9 cellular contexts compared by ENCODE assay signal in the genomic region with DNA sequence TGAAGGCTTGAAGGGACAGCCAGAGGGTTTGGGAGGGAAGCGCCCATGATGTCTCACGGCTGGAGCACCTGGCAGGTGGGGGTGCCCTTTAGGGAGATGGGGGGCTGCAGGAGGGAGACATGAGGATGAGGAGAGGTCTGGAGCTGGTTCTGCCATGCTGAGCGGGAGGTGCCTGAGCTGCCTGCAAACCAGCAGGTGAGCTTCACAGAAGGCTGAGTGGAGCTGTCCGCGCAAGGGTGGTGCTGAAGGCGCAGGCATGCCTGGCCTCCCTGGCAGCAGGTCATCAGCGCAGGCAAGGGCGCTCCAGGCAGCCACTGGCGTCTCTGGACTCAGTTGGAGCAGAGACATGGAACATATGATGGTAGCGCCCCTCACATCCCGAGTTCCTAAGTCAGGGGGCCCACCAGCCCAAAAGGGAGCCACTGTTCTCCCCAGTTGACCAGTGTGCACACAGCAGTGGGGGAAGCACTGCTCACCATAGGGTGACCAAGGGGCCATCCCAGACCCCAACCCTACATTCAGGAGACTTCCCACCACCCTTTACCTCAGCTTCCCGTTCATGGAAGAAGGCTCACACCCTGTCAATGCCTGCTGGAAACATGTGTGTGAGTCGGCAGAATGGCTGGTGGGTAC. TPM values are rescaled to one million over a fixed set of nuclear protein-coding genes. Genes with fewer than 3 reads are reported as not detected.
DNase-seq lines count a peak whose midpoint lies in the region; ATAC-seq, FAIRE-seq and TF ChIP-seq lines count a peak whose summit lies in the region.
"Had no signal": no experiment of that assay in that cellular context is flagged by ENCODE, and none has a peak within 500 bp of the region (broad histone marks: within the 10 kb centered on the region; RNA-seq: fewer than 3 reads in every experiment).

No MANE protein-coding gene starts in this region.

- CTCF ChIA-PET in A549 (lab: Yijun Ruan, JAX) = interaction anchor here (1.1 to 1.4 kb wide), 3 partner anchors 9 to 27 kb away, joined by 3 to 5 read pairs (median 3); no protein-coding TSS in a partner anchor
- CTCF ChIA-PET in CD4-positive, alpha-beta T cell (lab: Charles Lee) = no interaction called here

- H3K9me3 ChIP-seq in A549 = no peaks in the 10 kb centered on the region
- H3K9me3 ChIP-seq in adrenal gland (replicated peaks in 1 of 3) = peaks cover 0 to 6% (median 0%) of the 10 kb centered on the region in 3 donors
- H3K9me3 ChIP-seq in CD4-positive, alpha-beta T cell (ENCODE audit: control insufficient read depth, low read length) = peaks cover 21% of the 10 kb centered on the region

- TF ChIP-seq POLR2A in A549 (IDR thresholded peaks at IDR 0.05; ENCODE audit: low read length) (no peak), adrenal gland (IDR thresholded peaks at IDR 0.05) (no peak)

- ATAC-seq in A549 = peak; percentile 67 to 72; a peak in 5 of 6 replicates
- peak; percentile 65 for ATAC-seq in left colon
- no peak for ATAC-seq in HG02623 (IDR thresholded peaks at IDR 0.05; ENCODE audit: unreplicated experiment)
- no peak for ATAC-seq in CD4-positive, alpha-beta T cell (ENCODE audit: poor library complexity)

- H3K4me1 ChIP-seq in A549 = no peaks in the 10 kb centered on the region
- no peaks in the 10 kb centered on the region for H3K4me1 ChIP-seq in adrenal gland (replicated peaks in 1 of 2)

- intact Hi-C loops in adrenal gland (cut with DNase I) = no loop called here
- intact Hi-C loops in left colon (cut with DNase I, micrococcal nuclease) = no loop called here
- intact Hi-C loops in activated T-helper 2 cell treated with anti-CD3 and anti-CD28 coated beads, Interferon-gamma antibody, Interleukin-2, Interleukin-4, amounts not matched to agents 10 μg/mL and 5 μg/mL and 100 μg/mL, durations not matched to agents 14 hours and 24 hours and 36 hours (cut with micrococcal nuclease) = no loop called here
- intact Hi-C loops in CD4-positive, alpha-beta T cell (cut with DNase I, micrococcal nuclease) = no loop called here

- H3K9me3 Mint-ChIP-seq in activated T-helper 2 cell treated with anti-CD3 and anti-CD28 coated beads, Interferon-gamma antibody, Interleukin-2, Interleukin-4, amounts not matched to agents 10 μg/mL and 5 μg/mL and 100 μg/mL, durations not matched to agents 14 hours and 24 hours and 36 hours = peaks cover 15% of the 10 kb centered on the region
- H3K9me3 Mint-ChIP-seq in CD4-positive, alpha-beta T cell = peaks cover 8% of the 10 kb centered on the region

- no peak overlapping the region for H3K27ac Mint-ChIP-seq in activated T-helper 2 cell treated with anti-CD3 and anti-CD28 coated beads, Interferon-gamma antibody, Interleukin-2, Interleukin-4, amounts not matched to agents 10 μg/mL and 5 μg/mL and 100 μg/mL, durations not matched to agents 14 hours and 24 hours and 36 hours
- H3K27ac Mint-ChIP-seq in CD4-positive, alpha-beta T cell = no peak overlapping the region
- H3K27ac Mint-ChIP-seq: activated T-helper 1 cell treated with anti-CD3 and anti-CD28 coated beads, Interleukin-12 subunit alpha, Interleukin-12 subunit beta, Interleukin-2, Interleukin-4 antibody, amounts not matched to agents 30 ng/mL and 10 ng/mL and 1 ng/mL, durations not matched to agents 14 hours and 24 hours and 36 hours had no signal

- H3K27me3 Mint-ChIP-seq in activated T-helper 2 cell treated with anti-CD3 and anti-CD28 coated beads, Interferon-gamma antibody, Interleukin-2, Interleukin-4, amounts not matched to agents 10 μg/mL and 5 μg/mL and 100 μg/mL, durations not matched to agents 14 hours and 24 hours and 36 hours (ENCODE audit: low read depth) = no peaks in the 10 kb centered on the region
- peaks cover 41% of the 10 kb centered on the region for H3K27me3 Mint-ChIP-seq in CD4-positive, alpha-beta T cell

- POLR2A ChIA-PET in A549 (lab: Yijun Ruan, JAX) = no interaction called here
- POLR2A ChIA-PET in CD4-positive, alpha-beta T cell (lab: Charles Lee) = no interaction called here

- WGBS in A549 (ENCODE audit: missing lambda C conversion rate) = 8% methylated on average over 5 of the region's 13 CpGs
- 13 to 28% (median 21%) methylated on average over 11 to 13 of the region's 13 CpGs for WGBS in adrenal gland, 4 donors

- H3K27ac ChIP-seq in A549 (no peak overlapping the region), adrenal gland (no peak overlapping the region)
- H3K27ac ChIP-seq in CD4-positive, alpha-beta T cell (ENCODE audit: low read depth, low read length) = no peak overlapping the region

- TF ChIP-seq RAD21 in A549 (conservative IDR thresholded peaks at IDR 0.05 in 1 of 2, IDR thresholded peaks at IDR 0.05 in 1 of 2) = no peak

- H3K27me3 ChIP-seq in adrenal gland = no peaks in the 10 kb centered on the region
- H3K27me3 ChIP-seq in CD4-positive, alpha-beta T cell (ENCODE audit: control insufficient read depth, insufficient read depth, low read length) = no peaks in the 10 kb centered on the region

- no peak overlapping the region for H3K4me2 ChIP-seq in A549

- TF ChIP-seq CTCF in A549 (IDR thresholded peaks at IDR 0.05) (no peak), adrenal gland (IDR thresholded peaks at IDR 0.05) (no peak)
- no peak for TF ChIP-seq CTCF in CD4-positive, alpha-beta T cell (IDR thresholded peaks at IDR 0.05)

- H3K36me3 Mint-ChIP-seq in activated T-helper 2 cell treated with anti-CD3 and anti-CD28 coated beads, Interferon-gamma antibody, Interleukin-2, Interleukin-4, amounts not matched to agents 10 μg/mL and 5 μg/mL and 100 μg/mL, durations not matched to agents 14 hours and 24 hours and 36 hours (ENCODE audit: low read depth) = no peaks in the 10 kb centered on the region
- H3K36me3 Mint-ChIP-seq in CD4-positive, alpha-beta T cell (ENCODE audit: low read depth) = no peaks in the 10 kb centered on the region

- H3K4me3 ChIP-seq in A549 (no peak overlapping the region), adrenal gland (no peak overlapping the region)

- FAIRE-seq in A549 (lab: Jason Lieb, UNC) = no peak

- H3K36me3 ChIP-seq in adrenal gland (replicated peaks in 1 of 2) = no peaks in the 10 kb centered on the region

- no peak overlapping the region for H3K4me3 Mint-ChIP-seq in activated T-helper 2 cell treated with anti-CD3 and anti-CD28 coated beads, Interferon-gamma antibody, Interleukin-2, Interleukin-4, amounts not matched to agents 10 μg/mL and 5 μg/mL and 100 μg/mL, durations not matched to agents 14 hours and 24 hours and 36 hours (ENCODE audit: low read depth)
- H3K4me3 Mint-ChIP-seq in CD4-positive, alpha-beta T cell = no peak overlapping the region
- H3K4me3 Mint-ChIP-seq: activated T-helper 1 cell treated with anti-CD3 and anti-CD28 coated beads, Interleukin-12 subunit alpha, Interleukin-12 subunit beta, Interleukin-2, Interleukin-4 antibody, amounts not matched to agents 30 ng/mL and 10 ng/mL and 1 ng/mL, durations not matched to agents 14 hours and 24 hours and 36 hours had no signal

- no peak for TF ChIP-seq EP300 in A549 (IDR thresholded peaks at IDR 0.05)

- H3K4me1 Mint-ChIP-seq in activated T-helper 2 cell treated with anti-CD3 and anti-CD28 coated beads, Interferon-gamma antibody, Interleukin-2, Interleukin-4, amounts not matched to agents 10 μg/mL and 5 μg/mL and 100 μg/mL, durations not matched to agents 14 hours and 24 hours and 36 hours (ENCODE audit: low read depth) = no peaks in the 10 kb centered on the region
- H3K4me1 Mint-ChIP-seq in CD4-positive, alpha-beta T cell (ENCODE audit: low read depth) = no peaks in the 10 kb centered on the region

- DNase-seq in A549 (ENCODE audit: low read depth in 1 of 2, low spot score in 1 of 2) (peak in 1 of 2 experiments; percentile 25), HK-2 (ENCODE audit: unreplicated experiment) (peak; percentile 44), adrenal gland (peak; percentile 51 to 73 (median 68)), left colon (peak in 1 of 2 donors; percentile 65), hippocampal formation (lab: John Stamatoyannopoulos, UW) (no peak)
- DNase-seq in activated T-helper 2 cell treated with anti-CD3 and anti-CD28 coated beads, Interferon-gamma antibody, Interleukin-2, Interleukin-4, amounts not matched to agents 10 μg/mL and 5 μg/mL and 100 μg/mL, durations not matched to agents 14 hours and 24 hours and 36 hours (ENCODE audit: low spot score) = no peak
- DNase-seq in CD4-positive, alpha-beta T cell = no peak

TF ChIP-seq in A549, 52 proteins besides CTCF, POLR2A, EP300 and RAD21 (continues in another document):
- peak; percentile 93 for TF ChIP-seq REST (IDR thresholded peaks at IDR 0.05)

RNA-seq across cellular contexts. Expression of gene ADRA2C, which starts 25.8 kb away (rescaled TPM):
- polyA plus RNA-seq in A549 (2011; rRNA removed) = 1.9 and 2.6 TPM in 2 replicates
- 6.4 and 10.0 TPM in 2 replicates for polyA plus RNA-seq in A549 (2012; cell fraction: cytosol; rRNA removed)
- polyA plus RNA-seq in A549 (2012; cell fraction: nucleus; rRNA removed) = 13.6 and 23.4 TPM in 2 replicates
- 4.0 to 4.8 TPM (median 4.1 TPM) in 3 replicates for polyA plus RNA-seq in A549 (2017; fragmentation: RNase III; extraction: RNeasy Plus Mini Kit Qiagen cat#74134 plus additional on column Dnase treatment)
- polyA minus RNA-seq in A549 (2011; rRNA and poly(A)+ RNA removed) = 2.4 and 3.4 TPM in 2 replicates
- 10 to 100 TPM in 3 of 8 donors, 1 to 10 TPM in 5; 1.7 to 34.0 (median 5.5) TPM for total RNA-seq in adrenal gland
- polyA plus RNA-seq in adrenal gland = 1 to 10 TPM; 1.2 to 9.2 (median 5.7) TPM
- under 1 TPM; 0.84 to 0.92 TPM for total RNA-seq in left colon
- total RNA-seq in activated T-helper 2 cell treated with anti-CD3 and anti-CD28 coated beads, Interferon-gamma antibody, Interleukin-2, Interleukin-4, amounts not matched to agents 10 μg/mL and 5 μg/mL and 100 μg/mL, durations not matched to agents 14 hours and 24 hours and 36 hours = not detected in 2 replicates
- not detected for total RNA-seq in CD4-positive, alpha-beta T cell
- total RNA-seq: activated T-helper 1 cell treated with anti-CD3 and anti-CD28 coated beads, Interleukin-12 subunit alpha, Interleukin-12 subunit beta, Interleukin-2, Interleukin-4 antibody, amounts not matched to agents 30 ng/mL and 10 ng/mL and 1 ng/mL, durations not matched to agents 14 hours and 24 hours and 36 hours had no signal

Comparison
In these comparisons a context has a peak if more than half of its experiments do, and no peak if none do; other contexts are left out.
1. ATAC-seq: peak in A549 (2 of 2) and left colon (single experiment); none in HG02623 (single experiment) and CD4-positive, alpha-beta T cell (single experiment).
2. DNase-seq: peak in HK-2 (single experiment) and adrenal gland (7 of 7); none in activated T-helper 2 cell treated with anti-CD3 and anti-CD28 coated beads, Interferon-gamma antibody, Interleukin-2, Interleukin-4, amounts not matched to agents 10 μg/mL and 5 μg/mL and 100 μg/mL, durations not matched to agents 14 hours and 24 hours and 36 hours (single experiment), hippocampal formation (0 of 2) and CD4-positive, alpha-beta T cell (0 of 10).